In genomic region chr4:126784966-126785580, GRCh38 we compare ENCODE assay signal across 27 cellular contexts.
A peak's percentile ranks its signal among the peaks of the same experiment; 100 is the strongest.
DNase-seq lines count a peak whose midpoint lies in the region; ATAC-seq, FAIRE-seq and TF ChIP-seq lines count a peak whose summit lies in the region.
"Had no signal": no experiment of that assay in that cellular context is flagged by ENCODE, and none has a peak within 500 bp of the region (broad histone marks: within the 10 kb centered on the region; RNA-seq: fewer than 3 reads in every experiment).

No MANE protein-coding gene starts in this region.

- CTCF ChIA-PET in endothelial cell of umbilical vein (lab: Charles Lee), result interaction anchor here (1.7 kb wide), 1 partner anchor 10 kb away, joined by 7 read pairs; no protein-coding TSS in a partner anchor

- no peaks in the 10 kb centered on the region for H3K9me1 ChIP-seq in endothelial cell of umbilical vein (replicated peaks; ENCODE audit: control insufficient read depth, extremely low read depth, insufficient read depth, low read length)

- no peak for ATAC-seq in GM21423 (IDR thresholded peaks at IDR 0.05; ENCODE audit: unreplicated experiment)
- ATAC-seq: activated CD4-positive, alpha-beta T cell treated with anti-CD3 and anti-CD28 coated beads for 36 hours; right lobe of liver had no signal

- no peak overlapping the region for H3K4me2 ChIP-seq in endothelial cell of umbilical vein (ENCODE audit: insufficient read depth, low read length)
- H3K4me2 ChIP-seq: BLaER1 had no signal

- H3K9me3 Mint-ChIP-seq in neural crest cell, result peaks cover 2% of the 10 kb centered on the region

- no peaks in the 10 kb centered on the region for H4K20me1 ChIP-seq in endothelial cell of umbilical vein (replicated peaks; ENCODE audit: control insufficient read depth, extremely low read depth, insufficient read depth, low read length)
- H4K20me1 ChIP-seq: BLaER1 had no signal

- DNase-seq in ELF-1 (ENCODE audit: low read depth, low spot score), result peak; percentile 19
- DNase-seq in M059J (ENCODE audit: low read depth), result peak; percentile 37
- DNase-seq in endothelial cell of umbilical vein (ENCODE audit: low read depth, low spot score), result no peak
- DNase-seq in neural crest cell (ENCODE audit: low read depth, low spot score), result no peak
- DNase-seq in cerebellum (ENCODE audit: low spot score), result no peak
- no peak for DNase-seq in NCI-H345 treated with DMSO at 0.1 percent for 48 hours (lab: John Stamatoyannopoulos, UW; ENCODE audit: unreplicated experiment)
- DNase-seq in MV-4-11 (lab: John Stamatoyannopoulos, UW), result no peak
- DNase-seq: activated CD4-positive, alpha-beta T cell treated with anti-CD3 and anti-CD28 coated beads for 36 hours; activated effector memory CD4-positive, alpha-beta T cell treated with Interleukin-2 at 50 U/mL for 16 hours; anterior cingulate cortex; cortex of kidney; esophagus squamous epithelium; kidney glomerular epithelial cell; NCI-H1105 treated with DMSO at 0.1 percent for 48 hours; NCI-H2029; NCI-H2227 treated with DMSO at 0.1 percent for 48 hours; posterior cingulate gyrus; right lobe of liver; RPMI8226; stimulated activated CD4-positive, alpha-beta T cell treated with anti-CD3 and anti-CD28 coated beads, Interleukin-12 subunit alpha, Interleukin-12 subunit beta, amount 100 ng/mL, for 4 hours; stimulated activated CD4-positive, alpha-beta T cell treated with anti-CD3 and anti-CD28 coated beads, Interleukin-4, amount 100 ng/mL, for 1 hour; T-helper 2 cell; transverse colon had no signal

- intact Hi-C loops in endothelial cell of umbilical vein (cut with micrococcal nuclease), result loop anchor here (10.0 kb wide), 1 partner anchor 1650 kb away; no protein-coding TSS in a partner anchor

- peak overlapping the region; percentile 16 for H3K27ac Mint-ChIP-seq in neural crest cell (ENCODE audit: unreplicated experiment)
- H3K27ac Mint-ChIP-seq: activated CD4-positive, alpha-beta T cell treated with anti-CD3 and anti-CD28 coated beads for 36 hours; activated naive CD8-positive, alpha-beta T cell had no signal

- no peak overlapping the region for H3K4me3 Mint-ChIP-seq in neural crest cell
- H3K4me3 Mint-ChIP-seq: activated CD4-positive, alpha-beta T cell treated with anti-CD3 and anti-CD28 coated beads for 36 hours; activated naive CD8-positive, alpha-beta T cell had no signal

- no peaks in the 10 kb centered on the region for H3K9me3 ChIP-seq in endothelial cell of umbilical vein (replicated peaks; ENCODE audit: control insufficient read depth, insufficient read depth, low read length)
- H3K9me3 ChIP-seq: BLaER1, esophagus squamous epithelium, right lobe of liver, transverse colon had no signal

- H3K36me3 ChIP-seq in endothelial cell of umbilical vein (ENCODE audit: control insufficient read depth in 2 of 2, extremely low read depth in 1 of 2, insufficient read depth in 2 of 2, low read length in 2 of 2), result no peaks in the 10 kb centered on the region
- H3K36me3 ChIP-seq: BLaER1, cardiac muscle cell, esophagus squamous epithelium, right lobe of liver, transverse colon had no signal

- no peaks in the 10 kb centered on the region for H3K36me3 Mint-ChIP-seq in neural crest cell (ENCODE audit: low read depth)
- H3K36me3 Mint-ChIP-seq: activated naive CD8-positive, alpha-beta T cell had no signal

- no peak overlapping the region for H3K4me3 ChIP-seq in endothelial cell of umbilical vein (replicated peaks in 1 of 3; ENCODE audit: insufficient read depth in 1 of 3, low read depth in 1 of 3, low read length in 3 of 3)
- H3K4me3 ChIP-seq: BLaER1, cardiac muscle cell, esophagus squamous epithelium, right lobe of liver, transverse colon had no signal

- TF ChIP-seq POLR2A in endothelial cell of umbilical vein (IDR thresholded peaks at IDR 0.05; ENCODE audit: low read depth, low read length), result no peak

- peaks cover 4% of the 10 kb centered on the region for H3K4me1 Mint-ChIP-seq in neural crest cell
- H3K4me1 Mint-ChIP-seq: activated CD4-positive, alpha-beta T cell treated with anti-CD3 and anti-CD28 coated beads for 36 hours had no signal

- no peak overlapping the region for H3K27ac ChIP-seq in endothelial cell of umbilical vein (ENCODE audit: insufficient read depth, low read depth, low read length)
- H3K27ac ChIP-seq: BLaER1, cardiac muscle cell, esophagus squamous epithelium, right lobe of liver, transverse colon had no signal

- POLR2A ChIA-PET in endothelial cell of umbilical vein (lab: Charles Lee), result no interaction called here

- no peak overlapping the region for H3K9ac ChIP-seq in endothelial cell of umbilical vein (replicated peaks; ENCODE audit: extremely low read depth, insufficient read depth, low read length)
- H3K9ac ChIP-seq: BLaER1 had no signal

- BruUV-seq in endothelial cell of umbilical vein (replicated peaks; lab: Mats Ljungman, UMichigan), result no TSS peak

- no peaks in the 10 kb centered on the region for H3K4me1 ChIP-seq in endothelial cell of umbilical vein (ENCODE audit: control insufficient read depth, extremely low read depth, insufficient read depth, low read length)
- H3K4me1 ChIP-seq: BLaER1, esophagus squamous epithelium, right lobe of liver, transverse colon had no signal

- TF ChIP-seq CTCF in endothelial cell of umbilical vein (IDR thresholded peaks at IDR 0.05; ENCODE audit: extremely low read depth in 1 of 2, insufficient read depth in 1 of 2, low read depth in 1 of 2, low read length in 2 of 2) (no peak), neural crest cell (conservative IDR thresholded peaks at IDR 0.05) (no peak)

- dilution Hi-C loops in endothelial cell of umbilical vein (cut with MboI; ENCODE audit: extremely low pct_ligation_motif_present, low sequenced_read_pairs), result no loop called here

- H3K79me2 ChIP-seq in endothelial cell of umbilical vein (ENCODE audit: control insufficient read depth, insufficient read depth, low read length), result no peaks in the 10 kb centered on the region

- H3K27me3 Mint-ChIP-seq in neural crest cell (ENCODE audit: low read depth), result no peaks in the 10 kb centered on the region
- H3K27me3 Mint-ChIP-seq: activated CD4-positive, alpha-beta T cell treated with anti-CD3 and anti-CD28 coated beads for 36 hours; activated naive CD8-positive, alpha-beta T cell had no signal

- no peak overlapping the region for H2AFZ ChIP-seq in endothelial cell of umbilical vein (ENCODE audit: low read depth, low read length)

- no peak for FAIRE-seq in endothelial cell of umbilical vein (lab: Jason Lieb, UNC)

- no peaks in the 10 kb centered on the region for H3K27me3 ChIP-seq in endothelial cell of umbilical vein (ENCODE audit: control insufficient read depth in 2 of 2, insufficient read depth in 2 of 2, low read length in 2 of 2)
- H3K27me3 ChIP-seq: BLaER1, cardiac muscle cell, esophagus squamous epithelium, right lobe of liver, transverse colon had no signal

TF ChIP-seq in endothelial cell of umbilical vein, 7 proteins besides CTCF, POLR2A, EP300 and RAD21:
- TF ChIP-seq EZH2 (IDR thresholded peaks at IDR 0.05; ENCODE audit: borderline replicate concordance, low read depth, low read length, severe bottlenecking) (no peak), FOS (IDR thresholded peaks at IDR 0.05; ENCODE audit: borderline replicate concordance, insufficient read depth, low read length) (peak; percentile 5), POLR2AphosphoS5 (IDR thresholded peaks at IDR 0.05; ENCODE audit: insufficient read depth, low read depth, low read length) (no peak), JUN (IDR thresholded peaks at IDR 0.05; ENCODE audit: borderline replicate concordance, insufficient read depth, insufficient read length, low read depth) (no peak), GATA2 (IDR thresholded peaks at IDR 0.05; ENCODE audit: insufficient read depth, insufficient read length, low read depth, low read length) (no peak), MAX (IDR thresholded peaks at IDR 0.05; ENCODE audit: insufficient read depth, insufficient read length) (no peak), MYC (IDR thresholded peaks at IDR 0.05; ENCODE audit: low read depth, low read length) (no peak)

Comparison
In these comparisons a context has a peak if more than half of its experiments do, and no peak if none do; other contexts are left out.
1. DNase-seq: peak in ELF-1 (single experiment) and M059J (single experiment); none in endothelial cell of umbilical vein (single experiment), neural crest cell (single experiment), cerebellum (single experiment), NCI-H345 treated with DMSO at 0.1 percent for 48 hours (single experiment) and MV-4-11 (single experiment).